In genomic region chr20:10433014-10433622, GRCh38 we compare ENCODE assay signal across 8 cellular contexts. TPM values are rescaled to one million over a fixed set of nuclear protein-coding genes. Genes with fewer than 3 reads are reported as not detected.
DNase-seq lines count a peak whose midpoint lies in the region; ATAC-seq and TF ChIP-seq lines count a peak whose summit lies in the region.

No MANE protein-coding gene starts in this region.

- H3K9me3 ChIP-seq in HUES64 (ENCODE audit: insufficient read depth, low read depth, low read length) (no peaks in the 10 kb centered on the region), breast epithelium (no peaks in the 10 kb centered on the region)

- peak overlapping the region; percentile 90 for H3K9ac ChIP-seq in HUES64 (ENCODE audit: low read depth, low read length)

- POLR2A ChIA-PET in HEK293T (lab: Yijun Ruan, JAX), result interaction anchor here (0.5 to 2.4 kb wide), 6 partner anchors 8 to 102 kb away, joined by 3 to 11 read pairs (median 4); no protein-coding TSS in a partner anchor

- H3K4me3 ChIP-seq in HUES64 (ENCODE audit: low read length) (peak overlapping the region; percentile 85), breast epithelium (peak overlapping the region; percentile 85 to 93 (median 90))

- peaks cover 23% of the 10 kb centered on the region for H3K4me1 ChIP-seq in HUES64 (ENCODE audit: insufficient read depth, low read length)
- peaks cover 0 to 4% of the 10 kb centered on the region in 2 donors for H3K4me1 ChIP-seq in breast epithelium

- peak; percentile 24 for DNase-seq in Ammon's horn (ENCODE audit: low spot score)
- DNase-seq in breast epithelium (ENCODE audit: low spot score in 2 of 2), result no peak
- DNase-seq in lung microvascular endothelial cell (ENCODE audit: low read depth in 2 of 2), result peak; percentile 12 to 34
- DNase-seq in HEK293T (ENCODE audit: extremely low spot score), result no peak
- no peak for DNase-seq in amniotic stem cell (lab: John Stamatoyannopoulos, UW)
- DNase-seq in UCSD-AML1 (lab: John Stamatoyannopoulos, UW; ENCODE audit: unreplicated experiment), result no peak

- peak overlapping the region; percentile 94 for H3K27ac ChIP-seq in HUES64 (ENCODE audit: low read depth, low read length)
- H3K27ac ChIP-seq in breast epithelium, result peak overlapping the region; percentile 90 to 91

- WGBS in HUES64, result 56% methylated on average over 30 of the region's 30 CpGs

- intact Hi-C loops in breast epithelium (cut with DNase I; ENCODE audit: low total_unique reads), result no loop called here

- no peak for TF ChIP-seq POLR2A in breast epithelium (IDR thresholded peaks at IDR 0.05)

- CTCF ChIA-PET in HEK293T (lab: Yijun Ruan, JAX), result interaction anchor here (0.6 kb wide), 1 partner anchor 171 kb away, joined by 4 read pairs; no protein-coding TSS in a partner anchor

- no peaks in the 10 kb centered on the region for H3K27me3 ChIP-seq in HUES64 (ENCODE audit: insufficient read depth, low read length)
- no peaks in the 10 kb centered on the region for H3K27me3 ChIP-seq in breast epithelium

- H3K36me3 ChIP-seq in HUES64 (ENCODE audit: insufficient read depth, low read length) (no peaks in the 10 kb centered on the region), breast epithelium (no peaks in the 10 kb centered on the region)

- no peak for ATAC-seq in HG03571 (IDR thresholded peaks at IDR 0.05; ENCODE audit: unreplicated experiment)

- no peak for TF ChIP-seq CTCF in breast epithelium (IDR thresholded peaks at IDR 0.05)

TF ChIP-seq in HEK293T, 16 proteins besides CTCF, POLR2A, EP300 and RAD21:
- no peak for TF ChIP-seq HDGF (IDR thresholded peaks at IDR 0.05; ENCODE audit: borderline replicate concordance)
- TF ChIP-seq TARDBP (IDR thresholded peaks at IDR 0.05), result no peak
- TF ChIP-seq, protein P1, sequence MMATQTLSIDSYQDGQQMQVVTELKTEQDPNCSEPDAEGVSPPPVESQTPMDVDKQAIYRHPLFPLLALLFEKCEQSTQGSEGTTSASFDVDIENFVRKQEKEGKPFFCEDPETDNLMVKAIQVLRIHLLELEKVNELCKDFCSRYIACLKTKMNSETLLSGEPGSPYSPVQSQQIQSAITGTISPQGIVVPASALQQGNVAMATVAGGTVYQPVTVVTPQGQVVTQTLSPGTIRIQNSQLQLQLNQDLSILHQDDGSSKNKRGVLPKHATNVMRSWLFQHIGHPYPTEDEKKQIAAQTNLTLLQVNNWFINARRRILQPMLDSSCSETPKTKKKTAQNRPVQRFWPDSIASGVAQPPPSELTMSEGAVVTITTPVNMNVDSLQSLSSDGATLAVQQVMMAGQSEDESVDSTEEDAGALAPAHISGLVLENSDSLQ (IDR thresholded peaks at IDR 0.05), result no peak
- no peak for TF ChIP-seq FOXM1 (IDR thresholded peaks at IDR 0.05; ENCODE audit: borderline replicate concordance)
- TF ChIP-seq LEF1 (IDR thresholded peaks at IDR 0.05; ENCODE audit: borderline replicate concordance), result no peak
- no peak for TF ChIP-seq ZNF384 (IDR thresholded peaks at IDR 0.05)
- no peak for TF ChIP-seq ARNT (IDR thresholded peaks at IDR 0.05)
- no peak for TF ChIP-seq FOXK2 (IDR thresholded peaks at IDR 0.05)
- TF ChIP-seq ELF4 (IDR thresholded peaks at IDR 0.05), result no peak
- TF ChIP-seq L3MBTL2 (conservative IDR thresholded peaks at IDR 0.05), result no peak
- TF ChIP-seq SP1 (IDR thresholded peaks at IDR 0.05), result no peak
- TF ChIP-seq NFRKB (IDR thresholded peaks at IDR 0.05), result no peak

RNA-seq across cellular contexts. Expression of gene MKKS, which starts 0.9 kb away (rescaled TPM):
- polyA plus RNA-seq in HUES64 (2013, experiment 1 of 2), result 15.4 TPM
- 18.9 TPM for polyA plus RNA-seq in HUES64 (2013, experiment 2 of 2)
- total RNA-seq in breast epithelium, result 10 to 100 TPM; 12.8 to 14.9 (median 14.7) TPM
- total RNA-seq in lung microvascular endothelial cell, result 3.6 and 3.7 TPM in 2 replicates

RNA-seq across cellular contexts. Expression of gene SLX4IP, which starts 2.0 kb away (rescaled TPM):
- polyA plus RNA-seq in HUES64 (2013, experiment 1 of 2), result 4.0 TPM
- 4.1 TPM for polyA plus RNA-seq in HUES64 (2013, experiment 2 of 2)
- total RNA-seq in breast epithelium, result 1 to 10 TPM; 4.2 to 6.9 (median 5.9) TPM
- total RNA-seq in lung microvascular endothelial cell, result 1.7 and 2.6 TPM in 2 replicates

Comparison
In these comparisons a context has a peak if more than half of its experiments do, and no peak if none do; other contexts are left out.
1. DNase-seq: peak in Ammon's horn (single experiment) and lung microvascular endothelial cell (2 of 2); none in breast epithelium (0 of 2), HEK293T (single experiment), amniotic stem cell (single experiment) and UCSD-AML1 (single experiment).